In the genomic region with DNA sequence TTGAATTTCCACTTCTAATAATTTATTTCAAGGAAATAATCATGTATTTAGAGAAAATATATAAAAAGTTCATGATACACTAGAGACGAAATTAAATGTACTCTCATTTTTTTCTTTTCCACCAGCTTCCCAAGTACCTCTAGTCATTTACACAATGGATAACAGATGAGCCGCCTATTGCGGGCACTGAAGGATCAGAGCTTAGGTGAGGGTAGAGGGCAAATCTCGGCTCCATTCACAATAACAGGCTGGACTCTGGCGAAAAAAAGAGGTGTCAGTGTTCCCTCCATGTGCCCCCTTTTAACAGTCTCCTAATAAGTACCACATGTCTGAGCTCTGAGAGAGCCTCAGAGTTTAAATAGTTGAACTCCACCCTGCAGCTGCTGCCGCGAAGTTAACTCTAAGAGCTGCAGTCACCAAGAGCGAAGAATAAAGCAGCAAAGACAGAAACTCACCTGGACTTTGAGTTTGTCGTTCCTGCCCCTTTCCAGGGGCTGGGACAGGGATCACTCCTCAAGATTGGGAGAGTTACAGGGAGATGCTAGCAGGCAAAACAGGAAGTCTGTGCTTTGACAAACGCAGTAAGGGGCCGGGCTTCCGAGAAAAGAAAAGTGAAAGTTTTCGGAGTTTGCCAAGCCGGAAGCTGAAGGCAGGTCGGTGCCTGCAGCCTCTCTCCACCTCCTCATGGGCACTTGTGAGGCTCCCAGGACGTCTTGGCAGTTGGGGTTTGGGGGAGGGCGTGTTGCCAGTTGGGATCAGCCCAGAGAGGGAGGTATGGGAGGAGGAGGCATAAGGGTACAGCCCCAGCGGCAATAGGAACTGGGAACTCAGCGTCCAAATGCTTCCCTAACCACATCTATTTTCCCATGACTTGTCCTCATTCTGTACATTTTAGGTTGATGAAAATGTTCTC, we compare ENCODE assay signal across 8 cellular contexts. TPM values are rescaled to one million over a fixed set of nuclear protein-coding genes. Genes with fewer than 3 reads are reported as not detected.
DNase-seq lines count a peak whose midpoint lies in the region; ATAC-seq and TF ChIP-seq lines count a peak whose summit lies in the region.

TSS of gene SP110 (minus strand) at position 566 of the 913 bp plus-strand sequence. CDS start 3,057 bp downstream, outside the sequence.

- H3K9me3 ChIP-seq in left lung = no peaks in the 10 kb centered on the region

- H3K27ac ChIP-seq in coronary artery (peak within 1 kb of the TSS; percentile 62 to 81), left lung (peak within 1 kb of the TSS; percentile 78 to 88)

- no peaks in the 10 kb centered on the region for H3K27me3 ChIP-seq in left lung

- peaks cover 0 to 22% of the 10 kb centered on the region in 2 donors for H3K36me3 ChIP-seq in left lung

- ATAC-seq in HG02588 (IDR thresholded peaks at IDR 0.05; ENCODE audit: unreplicated experiment) (peak; percentile 77), left lung (peak; percentile 97)

- TF ChIP-seq CTCF in GM12865 (IDR thresholded peaks at IDR 0.05; ENCODE audit: insufficient read depth, low read depth, low read length, missing control alignments) (no peak), coronary artery (IDR thresholded peaks at IDR 0.05) (no peak), left lung (IDR thresholded peaks at IDR 0.05) (no peak)

- DNase-seq in GM12865 (ENCODE audit: low read depth) = peak; percentile 91
- peak; percentile 45 for DNase-seq in NCI-H2029 treated with DMSO at 0.1 percent for 48 hours (lab: John Stamatoyannopoulos, UW)
- DNase-seq in activated CD4-positive, alpha-beta T cell treated with anti-CD3 and anti-CD28 coated beads for 48 hours = peak; percentile 85
- peak; percentile 85 for DNase-seq in coronary artery (ENCODE audit: low spot score)
- DNase-seq in left lung = peak; percentile 90 to 91
- peak; percentile 65 to 71 for DNase-seq in stimulated activated CD4-positive, alpha-beta T cell treated with anti-CD3 and anti-CD28 coated beads, Interleukin-2, amount 100 ng/mL, for 48 hours
- DNase-seq in NCI-H128 (lab: John Stamatoyannopoulos, UW; ENCODE audit: unreplicated experiment) = no peak

- H3K4me3 ChIP-seq in GM12865 (ENCODE audit: low read depth, low read length) = peak within 1 kb of the TSS; percentile 61
- peak within 1 kb of the TSS; percentile 74 for H3K4me3 ChIP-seq in coronary artery
- peak within 1 kb of the TSS; percentile 63 to 82 for H3K4me3 ChIP-seq in left lung

- peaks cover 0 to 52% of the 10 kb centered on the region in 2 donors for H3K4me1 ChIP-seq in left lung

- intact Hi-C loops in left lung (cut with DNase I) = no loop called here

RNA-seq across cellular contexts. Expression of gene SP110, which starts in this region (rescaled TPM):
- total RNA-seq in left lung = 10 to 100 TPM; 22.9 to 37.8 TPM
